ENCODE assay signal across 9 cellular contexts in the genomic region with DNA sequence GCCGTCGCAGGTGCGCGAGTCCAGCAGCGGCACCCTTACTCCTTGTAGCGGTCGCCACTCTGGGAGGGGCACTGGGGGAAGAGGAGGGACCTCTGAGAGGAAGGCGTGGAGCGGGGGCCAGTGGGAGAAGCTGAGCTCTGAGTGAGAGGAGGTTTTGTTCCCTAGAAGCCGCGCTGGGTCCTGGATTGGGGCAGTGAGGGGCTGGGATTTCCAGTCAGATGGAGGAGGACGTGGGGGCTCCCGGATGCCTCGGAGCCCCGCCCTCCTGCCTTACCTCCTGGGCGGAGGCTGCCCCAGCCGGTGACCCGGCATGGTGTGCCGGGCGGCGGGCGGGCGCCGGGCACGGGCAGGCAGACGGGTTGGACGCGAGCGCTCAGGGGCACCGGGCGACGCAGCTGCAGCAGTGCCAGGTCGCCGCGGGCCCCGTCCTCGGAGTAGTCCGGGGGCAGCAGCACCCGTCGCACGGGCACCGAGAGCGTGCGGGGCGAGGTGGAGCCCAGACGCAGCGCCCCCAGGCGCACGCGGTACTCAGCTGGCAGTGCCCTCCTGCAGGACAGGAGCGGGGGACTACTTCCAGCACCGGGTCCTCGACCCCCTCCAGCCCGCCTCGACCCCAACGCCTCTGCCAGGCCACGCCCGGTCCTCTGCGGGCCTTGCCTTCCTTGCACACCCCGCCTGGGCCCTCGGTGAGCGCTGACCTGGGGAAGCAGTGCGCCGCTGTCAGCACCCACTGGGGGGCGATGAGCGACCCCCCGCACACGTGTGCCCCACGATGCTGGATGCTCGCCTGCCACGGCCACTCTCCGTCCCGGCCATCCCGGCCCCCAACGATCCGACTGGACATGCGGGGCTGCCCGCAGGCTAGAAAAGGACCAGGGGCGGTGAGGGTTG. TPM values are rescaled to one million over a fixed set of nuclear protein-coding genes. Genes with fewer than 3 reads are reported as not detected.
DNase-seq lines count a peak whose midpoint lies in the region; ATAC-seq, FAIRE-seq and TF ChIP-seq lines count a peak whose summit lies in the region.
"Had no signal": no experiment of that assay in that cellular context is flagged by ENCODE, and none has a peak within 500 bp of the region (broad histone marks: within the 10 kb centered on the region; RNA-seq: fewer than 3 reads in every experiment).

No MANE protein-coding gene starts in this region.

- H3K4me3 ChIP-seq in right lobe of liver: peak overlapping the region in 2 of 3 donors; percentile 7 to 14
- H3K4me3 ChIP-seq in transverse colon: peak overlapping the region; percentile 9 to 41 (median 21)

- CTCF ChIA-PET in activated CD4-positive, alpha-beta T cell treated with anti-CD3 and anti-CD28 coated beads for 36 hours (lab: Charles Lee): interaction anchor here (1.2 kb wide), 1 partner anchor 82 kb away, joined by 3 read pairs; no protein-coding TSS in a partner anchor

- peak overlapping the region; percentile 72 for H3K4me3 Mint-ChIP-seq in activated CD4-positive, alpha-beta T cell treated with anti-CD3 and anti-CD28 coated beads for 36 hours

- no peaks in the 10 kb centered on the region for H3K9me3 Mint-ChIP-seq in activated CD4-positive, alpha-beta T cell treated with anti-CD3 and anti-CD28 coated beads for 36 hours (ENCODE audit: low read depth)

- peak overlapping the region; percentile 79 for H3K27ac Mint-ChIP-seq in activated CD4-positive, alpha-beta T cell treated with anti-CD3 and anti-CD28 coated beads for 36 hours

- 0% methylated on average over 3 of the region's 79 CpGs for WGBS in right lobe of liver (ENCODE audit: insufficient coverage, low coverage, low lambda C conversion rate, missing lambda C conversion rate)
- 17% methylated on average over 71 of the region's 79 CpGs; no CpG with 5 or more reads in 1 of the 2 donors for WGBS in transverse colon (ENCODE audit: low coverage in 1 of 2), 2 donors

- no peak for FAIRE-seq in GM12892 (lab: Jason Lieb, UNC)

- no peaks in the 10 kb centered on the region for H3K36me3 Mint-ChIP-seq in activated CD4-positive, alpha-beta T cell treated with anti-CD3 and anti-CD28 coated beads for 36 hours (ENCODE audit: low read depth)

- DNase-seq in activated CD4-positive, alpha-beta T cell treated with anti-CD3 and anti-CD28 coated beads for 36 hours: peak; percentile 53
- DNase-seq in activated CD4-positive, alpha-beta T cell treated with anti-CD3 and anti-CD28 coated beads, Interleukin-2, amount 50 U/mL, for 1 hour: no peak
- peak; percentile 52 for DNase-seq in activated naive CD4-positive, alpha-beta T cell treated with anti-CD3 and anti-CD28 coated beads, Interleukin-2, amount 50 U/mL, for 16 hours
- DNase-seq in right lobe of liver: peak in 1 of 3 donors; percentile 40
- peak; percentile 33 for DNase-seq in transverse colon
- DNase-seq in NCI-H2081 treated with DMSO at 0.1 percent for 48 hours (lab: John Stamatoyannopoulos, UW): no peak
- DNase-seq in GM12892 (ENCODE audit: insufficient read length): no peak

- in situ Hi-C loops in transverse colon (cut with MboI; ENCODE audit: low pct_ligation_motif_present in 1 of 4, low pct_unique_long_range_greater_than_20kb in 1 of 4, low sequenced_read_pairs in 3 of 4): no loop called here

- H3K27me3 Mint-ChIP-seq in activated CD4-positive, alpha-beta T cell treated with anti-CD3 and anti-CD28 coated beads for 36 hours: peaks cover 4% of the 10 kb centered on the region

- peaks cover 6% of the 10 kb centered on the region for H3K4me1 Mint-ChIP-seq in activated CD4-positive, alpha-beta T cell treated with anti-CD3 and anti-CD28 coated beads for 36 hours

- peaks cover 0 to 12% of the 10 kb centered on the region in 2 donors for H3K27me3 ChIP-seq in right lobe of liver
- H3K27me3 ChIP-seq in transverse colon: peaks cover 46% of the 10 kb centered on the region

- no peak overlapping the region for H3K27ac ChIP-seq in right lobe of liver
- no peak overlapping the region for H3K27ac ChIP-seq in transverse colon

- peak; percentile 62 for ATAC-seq in activated CD4-positive, alpha-beta T cell treated with anti-CD3 and anti-CD28 coated beads for 36 hours
- ATAC-seq in right lobe of liver (peak in 2 of 4 donors; percentile 6 to 22), GM19035 (IDR thresholded peaks at IDR 0.05; ENCODE audit: unreplicated experiment) (no peak)

- intact Hi-C loops in activated CD4-positive, alpha-beta T cell treated with anti-CD3 and anti-CD28 coated beads for 36 hours (cut with DNase I, micrococcal nuclease): no loop called here
- intact Hi-C loops in right lobe of liver (cut with DNase I): no loop called here
- intact Hi-C loops in transverse colon (cut with DNase I; ENCODE audit: low total_unique reads): no loop called here

- TF ChIP-seq POLR2A in right lobe of liver (IDR thresholded peaks at IDR 0.05): no peak
- no peak for TF ChIP-seq POLR2A in transverse colon (IDR thresholded peaks at IDR 0.05)
- TF ChIP-seq POLR2A in GM12892 (IDR thresholded peaks at IDR 0.05; ENCODE audit: low read depth, low read length): no peak

- H3K4me1 ChIP-seq in right lobe of liver: peaks cover 0 to 4% (median 0%) of the 10 kb centered on the region in 4 donors
- peaks cover 9 to 15% (median 12%) of the 10 kb centered on the region in 4 donors for H3K4me1 ChIP-seq in transverse colon

- POLR2A ChIA-PET in activated CD4-positive, alpha-beta T cell treated with anti-CD3 and anti-CD28 coated beads for 36 hours (lab: Charles Lee): no interaction called here

- TF ChIP-seq EP300 in transverse colon (IDR thresholded peaks at IDR 0.05; ENCODE audit: low read depth): no peak

- H3K9me3 ChIP-seq in right lobe of liver (no peaks in the 10 kb centered on the region), transverse colon (no peaks in the 10 kb centered on the region)

- TF ChIP-seq CTCF in right lobe of liver (IDR thresholded peaks at IDR 0.05) (no peak), transverse colon (IDR thresholded peaks at IDR 0.05) (peak in 2 of 5 experiments; percentile 4 to 11)

- H3K36me3 ChIP-seq in right lobe of liver: no peaks in the 10 kb centered on the region
- H3K36me3 ChIP-seq in transverse colon: no peaks in the 10 kb centered on the region

RNA-seq across cellular contexts. Expression of a gene that starts 2.0 kb away (rescaled TPM):
- total RNA-seq in activated CD4-positive, alpha-beta T cell treated with anti-CD3 and anti-CD28 coated beads for 36 hours: not detected
- total RNA-seq in right lobe of liver (not detected), transverse colon (not detected)
- polyA plus RNA-seq in GM12892 (2012; ENCODE audit: missing spikeins): not detected
- total RNA-seq: dermis microvascular lymphatic vessel endothelial cell had no signal

RNA-seq across cellular contexts. Expression of a gene that starts 8.3 kb away (rescaled TPM):
- total RNA-seq in activated CD4-positive, alpha-beta T cell treated with anti-CD3 and anti-CD28 coated beads for 36 hours: 100 to 1,000 TPM; 268 to 269 TPM
- total RNA-seq in right lobe of liver (100 to 1,000 TPM in 5 of 6 experiments, 10 to 100 TPM in 1; 97.5 to 521 (median 122) TPM), transverse colon (100 to 1,000 TPM; 133 to 433 (median 288) TPM)
- 194 TPM for polyA plus RNA-seq in GM12892 (2012; ENCODE audit: missing spikeins)

RNA-seq across cellular contexts. Expression of a gene that starts 12.9 kb away (rescaled TPM):
- total RNA-seq in activated CD4-positive, alpha-beta T cell treated with anti-CD3 and anti-CD28 coated beads for 36 hours: not detected
- not detected for total RNA-seq in right lobe of liver
- total RNA-seq in transverse colon: not detected
- not detected for polyA plus RNA-seq in GM12892 (2012; ENCODE audit: missing spikeins)
- total RNA-seq: dermis microvascular lymphatic vessel endothelial cell had no signal

RNA-seq across cellular contexts. Expression of a gene that starts 31.7 kb away (rescaled TPM):
- total RNA-seq in activated CD4-positive, alpha-beta T cell treated with anti-CD3 and anti-CD28 coated beads for 36 hours: under 1 TPM; 0.69 to 0.71 TPM
- not detected for total RNA-seq in right lobe of liver
- total RNA-seq in transverse colon: 1 to 10 TPM in 2 of 4 donors, not detected in 2; 1.6 to 1.9 TPM
- polyA plus RNA-seq in GM12892 (2012; ENCODE audit: missing spikeins): 0.59 TPM

RNA-seq across cellular contexts. Expression of a gene that starts 32.9 kb away (rescaled TPM):
- 100 to 1,000 TPM; 517 to 598 TPM for total RNA-seq in activated CD4-positive, alpha-beta T cell treated with anti-CD3 and anti-CD28 coated beads for 36 hours
- 100 to 1,000 TPM; 111 to 419 (median 289) TPM for total RNA-seq in right lobe of liver
- 1,000 to 10,000 TPM in 2 of 4 donors, 100 to 1,000 TPM in 2; 545 to 3,500 (median 1,361) TPM for total RNA-seq in transverse colon
- 376 TPM for polyA plus RNA-seq in GM12892 (2012; ENCODE audit: missing spikeins)

Comparison
In these comparisons a context has a peak if more than half of its experiments do, and no peak if none do; other contexts are left out.
1. DNase-seq: peak in activated CD4-positive, alpha-beta T cell treated with anti-CD3 and anti-CD28 coated beads for 36 hours (single experiment), activated naive CD4-positive, alpha-beta T cell treated with anti-CD3 and anti-CD28 coated beads, Interleukin-2, amount 50 U/mL, for 16 hours (single experiment) and transverse colon (single experiment); none in activated CD4-positive, alpha-beta T cell treated with anti-CD3 and anti-CD28 coated beads, Interleukin-2, amount 50 U/mL, for 1 hour (single experiment), NCI-H2081 treated with DMSO at 0.1 percent for 48 hours (single experiment) and GM12892 (single experiment).